Comparison of ENCODE assay signal across 1 cellular context in genomic region chr12:70290126-70290525, GRCh38.
TF ChIP-seq lines count a peak whose summit lies in the region.

No MANE protein-coding gene starts in this region.

TF ChIP-seq in H1, 55 proteins besides CTCF, POLR2A, EP300 and RAD21 (continued from another document):
- TF ChIP-seq TAF7 (optimal IDR thresholded peaks at IDR 0.05; ENCODE audit: borderline replicate concordance, low read depth, low read length) (no peak), JUND (IDR thresholded peaks at IDR 0.05; ENCODE audit: low read length) (no peak), BCL11A (IDR thresholded peaks at IDR 0.05; ENCODE audit: low read depth in 2 of 2, low read length in 2 of 2) (no peak), CHD7 (IDR thresholded peaks at IDR 0.05; ENCODE audit: insufficient replicate concordance, low read length) (no peak), TEAD4 (IDR thresholded peaks at IDR 0.05; ENCODE audit: low read depth, low read length) (no peak), TBP (IDR thresholded peaks at IDR 0.05; ENCODE audit: low read depth, low read length) (no peak), RNF2 (IDR thresholded peaks at IDR 0.05; ENCODE audit: borderline replicate concordance, low read depth, low read length, missing control alignments, poor library complexity, severe bottlenecking) (no peak), ASH2L (IDR thresholded peaks at IDR 0.05; ENCODE audit: low read length) (no peak)
TF ChIP-seq in H1: peak in this region for 0.
